16 cellular contexts compared by ENCODE assay signal in genomic region chr11:65086809-65087208, GRCh38. TPM values are rescaled to one million over a fixed set of nuclear protein-coding genes. Genes with fewer than 3 reads are reported as not detected.
DNase-seq lines count a peak whose midpoint lies in the region; ATAC-seq and TF ChIP-seq lines count a peak whose summit lies in the region.
"Had no signal": no experiment of that assay in that cellular context is flagged by ENCODE, and none has a peak within 500 bp of the region (broad histone marks: within the 10 kb centered on the region; RNA-seq: fewer than 3 reads in every experiment).

No MANE protein-coding gene starts in this region.

- TF ChIP-seq POLR2A in IMR-90 (IDR thresholded peaks at IDR 0.05; ENCODE audit: low read depth, low read length) = no peak

- CTCF ChIA-PET in IMR-90 (lab: Yijun Ruan, JAX) = no interaction called here

- H2BK120ac ChIP-seq in IMR-90 (ENCODE audit: low read depth, low read length) = no peak overlapping the region

- H3K23ac ChIP-seq in IMR-90 (ENCODE audit: low read depth, low read length) = no peak overlapping the region

- no peak for TF ChIP-seq RAD21 in IMR-90 (IDR thresholded peaks at IDR 0.05; ENCODE audit: low read length)

- peak overlapping the region; percentile 10 for H2AK9ac ChIP-seq in IMR-90 (replicated peaks; ENCODE audit: low read depth, low read length, poor library complexity)

- H3K27ac ChIP-seq in IMR-90 (ENCODE audit: insufficient read depth, low read length) = no peak overlapping the region
- no peak overlapping the region for H3K27ac ChIP-seq in foreskin keratinocyte
- H3K27ac ChIP-seq: BLaER1 treated with 17β-estradiol and CSF1 and Interleukin-3, amounts not matched to agents 10 nM and 100 nM; GM23248; HL-60 had no signal

- no peaks in the 10 kb centered on the region for H3K9me3 ChIP-seq in IMR-90 (ENCODE audit: control insufficient read depth, insufficient read depth, low read length)
- H3K9me3 ChIP-seq: BLaER1 treated with 17β-estradiol and CSF1 and Interleukin-3, amounts not matched to agents 10 nM and 100 nM; Caco-2; HAP-1 had no signal

- H3K4me1 Mint-ChIP-seq in activated naive CD4-positive, alpha-beta T cell treated with anti-CD3 and anti-CD28 coated beads, Interleukin-2, amount 50 U/mL, for 24 hours = peaks cover 15% of the 10 kb centered on the region
- H3K4me1 Mint-ChIP-seq in activated T-helper 1 cell treated with anti-CD3 and anti-CD28 coated beads, Interleukin-12 subunit alpha, Interleukin-12 subunit beta, Interleukin-2, Interleukin-4 antibody, amounts not matched to agents 30 ng/mL and 10 ng/mL and 1 ng/mL, durations not matched to agents 14 hours and 24 hours and 36 hours (ENCODE audit: low read depth) = peaks cover 41% of the 10 kb centered on the region
- peaks cover 33% of the 10 kb centered on the region for H3K4me1 Mint-ChIP-seq in stimulated activated effector memory CD8-positive, alpha-beta T cell treated with anti-CD3 and anti-CD28 coated beads, Interleukin-12 subunit alpha, Interleukin-12 subunit beta, amount 100 ng/mL, for 72 hours

- intact Hi-C loops in IMR-90 (cut with micrococcal nuclease) = no loop called here
- intact Hi-C loops in activated T-helper 1 cell treated with anti-CD3 and anti-CD28 coated beads, Interleukin-12 subunit alpha, Interleukin-12 subunit beta, Interleukin-2, Interleukin-4 antibody, amounts not matched to agents 30 ng/mL and 10 ng/mL and 1 ng/mL, durations not matched to agents 14 hours and 24 hours and 36 hours (cut with micrococcal nuclease) = no loop called here

- TF ChIP-seq CTCF in IMR-90 (conservative IDR thresholded peaks at IDR 0.05; ENCODE audit: low read depth, low read length) (no peak), foreskin keratinocyte (conservative IDR thresholded peaks at IDR 0.05) (no peak)

- dilution Hi-C loops in IMR-90 (cut with HindIII; ENCODE audit: low sequenced_read_pairs, unreplicated experiment) = no loop called here

- peaks cover 4% of the 10 kb centered on the region for H3K36me3 Mint-ChIP-seq in activated naive CD4-positive, alpha-beta T cell treated with anti-CD3 and anti-CD28 coated beads, Interleukin-2, amount 50 U/mL, for 24 hours
- peaks cover 29% of the 10 kb centered on the region for H3K36me3 Mint-ChIP-seq in activated T-helper 1 cell treated with anti-CD3 and anti-CD28 coated beads, Interleukin-12 subunit alpha, Interleukin-12 subunit beta, Interleukin-2, Interleukin-4 antibody, amounts not matched to agents 30 ng/mL and 10 ng/mL and 1 ng/mL, durations not matched to agents 14 hours and 24 hours and 36 hours (ENCODE audit: low read depth)
- peaks cover 77% of the 10 kb centered on the region for H3K36me3 Mint-ChIP-seq in stimulated activated effector memory CD8-positive, alpha-beta T cell treated with anti-CD3 and anti-CD28 coated beads, Interleukin-12 subunit alpha, Interleukin-12 subunit beta, amount 100 ng/mL, for 72 hours

- H2AFZ ChIP-seq in IMR-90 (replicated peaks; ENCODE audit: low read length, poor library complexity) = no peak overlapping the region
- H2AFZ ChIP-seq: GM23248 had no signal

- peaks cover 35% of the 10 kb centered on the region for H3K36me3 ChIP-seq in IMR-90 (ENCODE audit: control insufficient read depth, insufficient read depth, low read length)

- no peak for DNase-seq in activated naive CD4-positive, alpha-beta T cell treated with Interleukin-2 at 50 U/mL for 16 hours
- DNase-seq in IMR-90 (no peak), foreskin keratinocyte (no peak), SKM-1 (lab: John Stamatoyannopoulos, UW; ENCODE audit: unreplicated experiment) (no peak)
- no peak for DNase-seq in activated T-helper 1 cell treated with anti-CD3 and anti-CD28 coated beads, Interleukin-12 subunit alpha, Interleukin-12 subunit beta, Interleukin-2, Interleukin-4 antibody, amounts not matched to agents 30 ng/mL and 10 ng/mL and 1 ng/mL, durations not matched to agents 14 hours and 24 hours and 36 hours (ENCODE audit: low spot score)
- DNase-seq in stimulated activated effector memory CD8-positive, alpha-beta T cell treated with anti-CD3 and anti-CD28 coated beads, Interleukin-12 subunit alpha, Interleukin-12 subunit beta, amount 100 ng/mL, for 72 hours (ENCODE audit: low spot score in 2 of 2) = no peak
- DNase-seq: 8988T, Caco-2, GM23248 had no signal

- H3K4me3 Mint-ChIP-seq in activated naive CD4-positive, alpha-beta T cell treated with anti-CD3 and anti-CD28 coated beads, Interleukin-2, amount 50 U/mL, for 24 hours = no peak overlapping the region
- peak overlapping the region; percentile 39 for H3K4me3 Mint-ChIP-seq in activated T-helper 1 cell treated with anti-CD3 and anti-CD28 coated beads, Interleukin-12 subunit alpha, Interleukin-12 subunit beta, Interleukin-2, Interleukin-4 antibody, amounts not matched to agents 30 ng/mL and 10 ng/mL and 1 ng/mL, durations not matched to agents 14 hours and 24 hours and 36 hours
- H3K4me3 Mint-ChIP-seq in stimulated activated effector memory CD8-positive, alpha-beta T cell treated with anti-CD3 and anti-CD28 coated beads, Interleukin-12 subunit alpha, Interleukin-12 subunit beta, amount 100 ng/mL, for 72 hours = no peak overlapping the region
- H3K4me3 Mint-ChIP-seq: B cell had no signal

- H3K18ac ChIP-seq in IMR-90 (ENCODE audit: low read depth, low read length) = no peak overlapping the region

- in situ Hi-C loops in IMR-90 (cut with MboI; ENCODE audit: low sequenced_read_pairs) = no loop called here

- peak overlapping the region; percentile 51 for H3K27ac Mint-ChIP-seq in activated naive CD4-positive, alpha-beta T cell treated with anti-CD3 and anti-CD28 coated beads, Interleukin-2, amount 50 U/mL, for 24 hours
- no peak overlapping the region for H3K27ac Mint-ChIP-seq in activated T-helper 1 cell treated with anti-CD3 and anti-CD28 coated beads, Interleukin-12 subunit alpha, Interleukin-12 subunit beta, Interleukin-2, Interleukin-4 antibody, amounts not matched to agents 30 ng/mL and 10 ng/mL and 1 ng/mL, durations not matched to agents 14 hours and 24 hours and 36 hours
- peak overlapping the region; percentile 52 for H3K27ac Mint-ChIP-seq in stimulated activated effector memory CD8-positive, alpha-beta T cell treated with anti-CD3 and anti-CD28 coated beads, Interleukin-12 subunit alpha, Interleukin-12 subunit beta, amount 100 ng/mL, for 72 hours
- H3K27ac Mint-ChIP-seq: B cell had no signal

- no peak overlapping the region for H3K9ac ChIP-seq in IMR-90 (ENCODE audit: low read depth, low read length)
- H3K9ac ChIP-seq: GM23248 had no signal

- no peaks in the 10 kb centered on the region; the same call in 1 of the 2 replicates for H4K20me1 ChIP-seq in IMR-90 (ENCODE audit: insufficient read depth, low read length)

- H2BK15ac ChIP-seq in IMR-90 (ENCODE audit: low read depth, low read length) = no peak overlapping the region

- H3K4ac ChIP-seq in IMR-90 (ENCODE audit: low read depth, low read length) = no peak overlapping the region

- H3K4me2 ChIP-seq in IMR-90 (ENCODE audit: low read depth, low read length) = no peak overlapping the region

- peaks cover 29 to 39% of the 10 kb centered on the region in 2 experiments for H3K79me1 ChIP-seq in IMR-90 (ENCODE audit: low read depth in 1 of 2, low read length in 2 of 2)

- H2AK5ac ChIP-seq in IMR-90 (ENCODE audit: low read depth, low read length) = no peak overlapping the region

- H2BK20ac ChIP-seq in IMR-90 (ENCODE audit: low read depth, low read length) = no peak overlapping the region

- no TSS peak for BruUV-seq in IMR-90 (replicated peaks; lab: Mats Ljungman, UMichigan)

- H3K4me1 ChIP-seq in IMR-90 (ENCODE audit: control insufficient read depth, insufficient read depth, low read length) = peaks cover 4% of the 10 kb centered on the region; the same call in 1 of the 2 replicates
- H3K4me1 ChIP-seq in foreskin keratinocyte = no peaks in the 10 kb centered on the region

- no peak overlapping the region for H2BK5ac ChIP-seq in IMR-90 (ENCODE audit: low read depth, low read length, poor library complexity, severe bottlenecking)

- POLR2A ChIA-PET in IMR-90 (lab: Charles Lee; ENCODE audit: unreplicated experiment) = no interaction called here

- no peak overlapping the region for H3K56ac ChIP-seq in IMR-90 (ENCODE audit: extremely low read depth, insufficient read depth, low read length)

- H4K8ac ChIP-seq in IMR-90 (ENCODE audit: low read depth in 2 of 2, low read length in 2 of 2) = no peak overlapping the region

- no peaks in the 10 kb centered on the region for H3K27me3 Mint-ChIP-seq in activated naive CD4-positive, alpha-beta T cell treated with anti-CD3 and anti-CD28 coated beads, Interleukin-2, amount 50 U/mL, for 24 hours
- no peaks in the 10 kb centered on the region for H3K27me3 Mint-ChIP-seq in activated T-helper 1 cell treated with anti-CD3 and anti-CD28 coated beads, Interleukin-12 subunit alpha, Interleukin-12 subunit beta, Interleukin-2, Interleukin-4 antibody, amounts not matched to agents 30 ng/mL and 10 ng/mL and 1 ng/mL, durations not matched to agents 14 hours and 24 hours and 36 hours (ENCODE audit: insufficient read depth)
- H3K27me3 Mint-ChIP-seq: B cell had no signal

- no peak overlapping the region for H3K14ac ChIP-seq in IMR-90 (replicated peaks; ENCODE audit: low read depth, low read length)

- no peaks in the 10 kb centered on the region for H3K27me3 ChIP-seq in IMR-90 (ENCODE audit: control insufficient read depth, insufficient read depth, low read length)
- H3K27me3 ChIP-seq in foreskin keratinocyte = no peaks in the 10 kb centered on the region
- H3K27me3 ChIP-seq: BLaER1 treated with 17β-estradiol and CSF1 and Interleukin-3, amounts not matched to agents 10 nM and 100 nM had no signal

- no peak for ATAC-seq in IMR-90 (ENCODE audit: low read depth)
- no peak for ATAC-seq in stimulated activated effector memory CD8-positive, alpha-beta T cell treated with anti-CD3 and anti-CD28 coated beads, Interleukin-12 subunit alpha, Interleukin-12 subunit beta, amount 100 ng/mL, for 72 hours
- no peak for ATAC-seq in foreskin keratinocyte

- WGBS in IMR-90 (ENCODE audit: extremely low coverage in 2 of 2, insufficient read length in 1 of 2), 2 experiments = no CpG with 5 or more reads among the region's 9 CpGs

- H3K9me1 ChIP-seq in IMR-90 (ENCODE audit: insufficient read depth, low read length) = no peaks in the 10 kb centered on the region

- no peaks in the 10 kb centered on the region for H3K9me3 Mint-ChIP-seq in activated naive CD4-positive, alpha-beta T cell treated with anti-CD3 and anti-CD28 coated beads, Interleukin-2, amount 50 U/mL, for 24 hours
- no peaks in the 10 kb centered on the region for H3K9me3 Mint-ChIP-seq in activated T-helper 1 cell treated with anti-CD3 and anti-CD28 coated beads, Interleukin-12 subunit alpha, Interleukin-12 subunit beta, Interleukin-2, Interleukin-4 antibody, amounts not matched to agents 30 ng/mL and 10 ng/mL and 1 ng/mL, durations not matched to agents 14 hours and 24 hours and 36 hours
- no peaks in the 10 kb centered on the region for H3K9me3 Mint-ChIP-seq in stimulated activated effector memory CD8-positive, alpha-beta T cell treated with anti-CD3 and anti-CD28 coated beads, Interleukin-12 subunit alpha, Interleukin-12 subunit beta, amount 100 ng/mL, for 72 hours

- no peak overlapping the region for H4K91ac ChIP-seq in IMR-90 (ENCODE audit: insufficient read depth, low read depth, low read length)

- H3K4me3 ChIP-seq in IMR-90 (ENCODE audit: insufficient read depth, low read depth, low read length) = no peak overlapping the region
- H3K4me3 ChIP-seq: BLaER1 treated with 17β-estradiol and CSF1 and Interleukin-3, amounts not matched to agents 10 nM and 100 nM; GM23248; HAP-1 had no signal

- no peak overlapping the region for H4K5ac ChIP-seq in IMR-90 (ENCODE audit: low read depth, low read length)

RNA-seq across cellular contexts. Expression of gene ZFPL1, which starts 2.8 kb away (rescaled TPM):
- 24.0 and 27.2 TPM in 2 replicates for total RNA-seq in IMR-90 (2012; rRNA removed)
- polyA plus RNA-seq in IMR-90 (2012; rRNA removed) = 67.5 and 75.6 TPM in 2 replicates
- polyA plus RNA-seq in IMR-90 (2012; cell fraction: cytosol; rRNA removed) = 38.1 and 65.8 TPM in 2 replicates
- 88.1 and 130 TPM in 2 replicates for polyA plus RNA-seq in IMR-90 (2012; cell fraction: nucleus; rRNA removed; ENCODE audit: low replicate concordance)
- 31.9 and 34.5 TPM in 2 replicates for total RNA-seq in activated T-helper 1 cell treated with anti-CD3 and anti-CD28 coated beads, Interleukin-12 subunit alpha, Interleukin-12 subunit beta, Interleukin-2, Interleukin-4 antibody, amounts not matched to agents 30 ng/mL and 10 ng/mL and 1 ng/mL, durations not matched to agents 14 hours and 24 hours and 36 hours
- 35.4 and 39.8 TPM in 2 replicates for total RNA-seq in foreskin keratinocyte
- polyA plus RNA-seq in foreskin keratinocyte = 48.3 and 57.2 TPM in 2 replicates

RNA-seq across cellular contexts. Expression of gene CDCA5, which starts 3.0 kb away (rescaled TPM):
- total RNA-seq in IMR-90 (2012; rRNA removed) = 9.1 and 10.0 TPM in 2 replicates
- polyA plus RNA-seq in IMR-90 (2012; rRNA removed) = 14.0 and 14.9 TPM in 2 replicates
- polyA plus RNA-seq in IMR-90 (2012; cell fraction: cytosol; rRNA removed) = 6.1 and 14.3 TPM in 2 replicates
- polyA plus RNA-seq in IMR-90 (2012; cell fraction: nucleus; rRNA removed; ENCODE audit: low replicate concordance) = 14.9 and 15.2 TPM in 2 replicates
- total RNA-seq in activated T-helper 1 cell treated with anti-CD3 and anti-CD28 coated beads, Interleukin-12 subunit alpha, Interleukin-12 subunit beta, Interleukin-2, Interleukin-4 antibody, amounts not matched to agents 30 ng/mL and 10 ng/mL and 1 ng/mL, durations not matched to agents 14 hours and 24 hours and 36 hours = 91.8 and 92.5 TPM in 2 replicates
- 37.4 and 42.8 TPM in 2 replicates for total RNA-seq in foreskin keratinocyte
- 33.3 and 43.4 TPM in 2 replicates for polyA plus RNA-seq in foreskin keratinocyte

RNA-seq across cellular contexts. Expression of gene VPS51, which starts 9.2 kb away (rescaled TPM):
- total RNA-seq in IMR-90 (2012; rRNA removed) = 82.5 and 113 TPM in 2 replicates
- polyA plus RNA-seq in IMR-90 (2012; rRNA removed) = 56.3 and 71.2 TPM in 2 replicates
- 72.8 and 96.0 TPM in 2 replicates for polyA plus RNA-seq in IMR-90 (2012; cell fraction: cytosol; rRNA removed)
- 76.6 and 194 TPM in 2 replicates for polyA plus RNA-seq in IMR-90 (2012; cell fraction: nucleus; rRNA removed; ENCODE audit: low replicate concordance)
- total RNA-seq in activated T-helper 1 cell treated with anti-CD3 and anti-CD28 coated beads, Interleukin-12 subunit alpha, Interleukin-12 subunit beta, Interleukin-2, Interleukin-4 antibody, amounts not matched to agents 30 ng/mL and 10 ng/mL and 1 ng/mL, durations not matched to agents 14 hours and 24 hours and 36 hours = 137 and 139 TPM in 2 replicates
- 59.1 and 61.5 TPM in 2 replicates for total RNA-seq in foreskin keratinocyte
- polyA plus RNA-seq in foreskin keratinocyte = 68.5 and 74.6 TPM in 2 replicates

RNA-seq across cellular contexts. Expression of gene TM7SF2, which starts 24.9 kb away (rescaled TPM):
- total RNA-seq in IMR-90 (2012; rRNA removed) (4.7 and 5.7 TPM in 2 replicates), foreskin keratinocyte (8.2 and 12.7 TPM in 2 replicates)
- polyA plus RNA-seq in IMR-90 (2012; rRNA removed) (7.6 and 11.5 TPM in 2 replicates), foreskin keratinocyte (12.6 and 16.5 TPM in 2 replicates)
- 12.0 and 19.9 TPM in 2 replicates for polyA plus RNA-seq in IMR-90 (2012; cell fraction: cytosol; rRNA removed)
- polyA plus RNA-seq in IMR-90 (2012; cell fraction: nucleus; rRNA removed; ENCODE audit: low replicate concordance) = 27.7 and 50.8 TPM in 2 replicates
- total RNA-seq in activated T-helper 1 cell treated with anti-CD3 and anti-CD28 coated beads, Interleukin-12 subunit alpha, Interleukin-12 subunit beta, Interleukin-2, Interleukin-4 antibody, amounts not matched to agents 30 ng/mL and 10 ng/mL and 1 ng/mL, durations not matched to agents 14 hours and 24 hours and 36 hours = 32.2 and 32.8 TPM in 2 replicates

RNA-seq across cellular contexts. Expression of gene NAALADL1, which starts 28.5 kb away (rescaled TPM):
- 2.8 and 3.8 TPM in 2 replicates for total RNA-seq in IMR-90 (2012; rRNA removed)
- polyA plus RNA-seq in IMR-90 (2012; rRNA removed) = 5.8 and 6.3 TPM in 2 replicates
- 6.2 and 7.2 TPM in 2 replicates for polyA plus RNA-seq in IMR-90 (2012; cell fraction: cytosol; rRNA removed)
- 6.6 and 13.2 TPM in 2 replicates for polyA plus RNA-seq in IMR-90 (2012; cell fraction: nucleus; rRNA removed; ENCODE audit: low replicate concordance)
- total RNA-seq in activated T-helper 1 cell treated with anti-CD3 and anti-CD28 coated beads, Interleukin-12 subunit alpha, Interleukin-12 subunit beta, Interleukin-2, Interleukin-4 antibody, amounts not matched to agents 30 ng/mL and 10 ng/mL and 1 ng/mL, durations not matched to agents 14 hours and 24 hours and 36 hours = 11.5 and 12.7 TPM in 2 replicates
- 5.6 and 11.7 TPM in 2 replicates for total RNA-seq in foreskin keratinocyte
- polyA plus RNA-seq in foreskin keratinocyte = 6.4 and 12.7 TPM in 2 replicates
- total RNA-seq: H4, HT1080 had no signal
